1 cellular context compared by ENCODE assay signal in genomic region chr5:76178913-76179312, GRCh38.
TF ChIP-seq lines count a peak whose summit lies in the region.

No MANE protein-coding gene starts in this region.

TF ChIP-seq in GM12878, 131 proteins besides CTCF, POLR2A, EP300 and RAD21 (continued from another document and continues in another):
- TF ChIP-seq CUX1 (IDR thresholded peaks at IDR 0.05; ENCODE audit: insufficient replicate concordance, low read depth, low read length) (no peak), JUNB (IDR thresholded peaks at IDR 0.05) (peak; percentile 96), E2F8 (IDR thresholded peaks at IDR 0.05; ENCODE audit: low read depth, partially characterized antibody) (no peak), RFX5 (IDR thresholded peaks at IDR 0.05; ENCODE audit: low read depth, low read length) (no peak), ELK1 (IDR thresholded peaks at IDR 0.05; ENCODE audit: low read depth, low read length) (no peak), PBX3 (IDR thresholded peaks at IDR 0.05; ENCODE audit: insufficient replicate concordance, low read depth, low read length) (no peak), HDAC2 (IDR thresholded peaks at IDR 0.05) (no peak), DPF2 (IDR thresholded peaks at IDR 0.05) (no peak), CREM (IDR thresholded peaks at IDR 0.05; ENCODE audit: low read depth) (peak; percentile 75), FOS (IDR thresholded peaks at IDR 0.05; ENCODE audit: borderline replicate concordance, extremely low read depth, insufficient read length) (no peak), USF1 (IDR thresholded peaks at IDR 0.05; ENCODE audit: borderline replicate concordance, extremely low read length, insufficient read depth, low read depth, low read length) (no peak), ATF2 (IDR thresholded peaks at IDR 0.05; ENCODE audit: low read length) (peak; percentile 76), NFIC (IDR thresholded peaks at IDR 0.05; ENCODE audit: low read depth, low read length) (peak; percentile 91), MTA3 (IDR thresholded peaks at IDR 0.05; ENCODE audit: borderline replicate concordance, low read length) (no peak), BACH1 (IDR thresholded peaks at IDR 0.05; ENCODE audit: borderline replicate concordance) (no peak), E4F1 (IDR thresholded peaks at IDR 0.05; ENCODE audit: borderline replicate concordance, partially characterized antibody) (no peak), SIN3A (IDR thresholded peaks at IDR 0.05; ENCODE audit: low read depth, low read length) (no peak), E2F4 (IDR thresholded peaks at IDR 0.05; ENCODE audit: low read depth, low read length) (no peak), NBN (IDR thresholded peaks at IDR 0.05) (no peak), CBFB (IDR thresholded peaks at IDR 0.05; ENCODE audit: low read depth) (no peak), FOXM1 (IDR thresholded peaks at IDR 0.05; ENCODE audit: low read depth, low read length) (peak; percentile 90; the same call in 1 of the 2 replicates), RB1 (IDR thresholded peaks at IDR 0.05; ENCODE audit: borderline replicate concordance) (no peak), STAT3 (IDR thresholded peaks at IDR 0.05; ENCODE audit: low read depth, low read length) (no peak), NFYA (IDR thresholded peaks at IDR 0.05; ENCODE audit: borderline replicate concordance, low read depth, low read length) (no peak), CBX3 (IDR thresholded peaks at IDR 0.05; ENCODE audit: borderline replicate concordance, low read depth) (no peak), RCOR1 (conservative IDR thresholded peaks at IDR 0.05; ENCODE audit: low read depth, low read length) (no peak), ASH2L (IDR thresholded peaks at IDR 0.05; ENCODE audit: borderline replicate concordance, low read depth) (no peak), ZSCAN29 (IDR thresholded peaks at IDR 0.05) (no peak), SMAD1 (IDR thresholded peaks at IDR 0.05; ENCODE audit: low read depth, partially characterized antibody) (no peak), CHD1 (IDR thresholded peaks at IDR 0.05; ENCODE audit: low read depth, low read length) (no peak), SPI1 (IDR thresholded peaks at IDR 0.05; ENCODE audit: borderline replicate concordance, insufficient read depth, low read depth, low read length) (no peak), EED (IDR thresholded peaks at IDR 0.05; ENCODE audit: low read depth) (peak; percentile 50; the same call in 1 of the 2 replicates), ESRRA (IDR thresholded peaks at IDR 0.05; ENCODE audit: low read length) (no peak), ATF7 (IDR thresholded peaks at IDR 0.05; ENCODE audit: low read depth) (0 out of 2 replicates have a peak, but pooled peaks have one; percentile 18), NR2F1 (conservative IDR thresholded peaks at IDR 0.05) (no peak), BMI1 (IDR thresholded peaks at IDR 0.05; ENCODE audit: borderline replicate concordance) (no peak), BCL3 (IDR thresholded peaks at IDR 0.05; ENCODE audit: borderline replicate concordance, insufficient read depth, low read depth, low read length, poor library complexity, severe bottlenecking) (no peak), TCF3 (IDR thresholded peaks at IDR 0.05; ENCODE audit: borderline replicate concordance, insufficient read depth, low read depth, low read length) (no peak), MEF2B (IDR thresholded peaks at IDR 0.05; ENCODE audit: partially characterized antibody, poor library complexity, severe bottlenecking) (no peak), BCL11A (IDR thresholded peaks at IDR 0.05; ENCODE audit: low read depth, low read length) (peak; percentile 38; the same call in 1 of the 2 replicates), SRF (IDR thresholded peaks at IDR 0.05; ENCODE audit: low read depth in 2 of 2, low read length in 2 of 2) (no peak)
